16 cellular contexts compared by ENCODE assay signal in genomic region chr10:111030042-111030750, GRCh38. TPM values are rescaled to one million over a fixed set of nuclear protein-coding genes. Genes with fewer than 3 reads are reported as not detected.
DNase-seq lines count a peak whose midpoint lies in the region; ATAC-seq and TF ChIP-seq lines count a peak whose summit lies in the region.
"Had no signal": no experiment of that assay in that cellular context is flagged by ENCODE, and none has a peak within 500 bp of the region (broad histone marks: within the 10 kb centered on the region; RNA-seq: fewer than 3 reads in every experiment).

No MANE protein-coding gene starts in this region.

- DNase-seq in GM12865 (ENCODE audit: low read depth) (peak; percentile 27), left cardiac atrium (no peak), BE2C (no peak), NCI-H1092 (lab: John Stamatoyannopoulos, UW) (no peak), right cardiac atrium (no peak)
- no peak for DNase-seq in activated naive CD8-positive, alpha-beta T cell treated with anti-CD3 and anti-CD28 coated beads, Interleukin-2, amount 50 U/mL, for 24 hours
- DNase-seq: cerebellar nuclear complex; HCEC 1CT; islet precursor cell; NCI-H2081; NCI-H82; stimulated activated CD4-positive, alpha-beta T cell treated with anti-CD3 and anti-CD28 coated beads, Interleukin-2, amount 100 ng/mL, for 48 hours; T1000 had no signal

- 96% methylated on average over 9 of the region's 9 CpGs for WGBS in right cardiac atrium

- peaks cover 8% of the 10 kb centered on the region for H3K4me1 Mint-ChIP-seq in activated naive CD8-positive, alpha-beta T cell treated with anti-CD3 and anti-CD28 coated beads, Interleukin-2, amount 50 U/mL, for 24 hours

- H3K27me3 ChIP-seq in BE2C = no peaks in the 10 kb centered on the region
- no peaks in the 10 kb centered on the region for H3K27me3 ChIP-seq in right cardiac atrium (ENCODE audit: control insufficient read depth, insufficient read depth)

- no peaks in the 10 kb centered on the region for H3K27me3 Mint-ChIP-seq in activated naive CD8-positive, alpha-beta T cell treated with anti-CD3 and anti-CD28 coated beads, Interleukin-2, amount 50 U/mL, for 24 hours

- no peak overlapping the region for H3K4me3 ChIP-seq in GM12865 (ENCODE audit: low read depth, low read length)
- H3K4me3 ChIP-seq in BE2C (ENCODE audit: low read depth, low read length) = no peak overlapping the region
- no peak overlapping the region for H3K4me3 ChIP-seq in right cardiac atrium (ENCODE audit: low read length)

- H3K4me3 Mint-ChIP-seq in activated naive CD8-positive, alpha-beta T cell treated with anti-CD3 and anti-CD28 coated beads, Interleukin-2, amount 50 U/mL, for 24 hours = no peak overlapping the region

- no peak for TF ChIP-seq CTCF in GM12865 (IDR thresholded peaks at IDR 0.05; ENCODE audit: insufficient read depth, low read depth, low read length, missing control alignments)
- no peak for TF ChIP-seq CTCF in BE2C (IDR thresholded peaks at IDR 0.05; ENCODE audit: low read depth, low read length)

- H3K27ac Mint-ChIP-seq in activated naive CD8-positive, alpha-beta T cell treated with anti-CD3 and anti-CD28 coated beads, Interleukin-2, amount 50 U/mL, for 24 hours = no peak overlapping the region

- H3K9me3 ChIP-seq in BE2C (no peaks in the 10 kb centered on the region), right cardiac atrium (ENCODE audit: control insufficient read depth, low read length) (no peaks in the 10 kb centered on the region)

- no peaks in the 10 kb centered on the region for H3K36me3 ChIP-seq in BE2C

- H3K27ac ChIP-seq in right cardiac atrium (ENCODE audit: low read length) = no peak overlapping the region

- peak; percentile 72 for ATAC-seq in GM19395 (IDR thresholded peaks at IDR 0.05; ENCODE audit: unreplicated experiment)
- ATAC-seq in HG03045 (IDR thresholded peaks at IDR 0.05; ENCODE audit: unreplicated experiment) = peak; percentile 40
- ATAC-seq in activated naive CD8-positive, alpha-beta T cell treated with anti-CD3 and anti-CD28 coated beads, Interleukin-2, amount 50 U/mL, for 24 hours = peak; percentile 65
- no peak for ATAC-seq in left cardiac atrium
- no peak for ATAC-seq in right cardiac atrium
- ATAC-seq: Right ventricle myocardium inferior had no signal

- intact Hi-C loops in left cardiac atrium (cut with DNase I) (no loop called here), right cardiac atrium (cut with DNase I) (no loop called here)

- H3K9me3 Mint-ChIP-seq in activated naive CD8-positive, alpha-beta T cell treated with anti-CD3 and anti-CD28 coated beads, Interleukin-2, amount 50 U/mL, for 24 hours = peaks cover 39% of the 10 kb centered on the region

- H3K4me1 ChIP-seq in BE2C (no peaks in the 10 kb centered on the region), right cardiac atrium (ENCODE audit: control insufficient read depth, insufficient read depth, low read length) (no peaks in the 10 kb centered on the region)

- H3K36me3 Mint-ChIP-seq in activated naive CD8-positive, alpha-beta T cell treated with anti-CD3 and anti-CD28 coated beads, Interleukin-2, amount 50 U/mL, for 24 hours (ENCODE audit: low read depth) = peaks cover 24% of the 10 kb centered on the region

RNA-seq across cellular contexts. Expression of gene ADRA2A, which starts 46.6 kb away (rescaled TPM):
- 1 to 10 TPM; 3.6 to 4.3 TPM for total RNA-seq in left cardiac atrium
- polyA plus RNA-seq in BE2C (2012; ENCODE audit: insufficient read depth, insufficient read length, low read depth) = 1.2 TPM
- total RNA-seq in right cardiac atrium = under 1 TPM; 0.41 to 0.83 (median 0.73) TPM
- polyA plus RNA-seq in right cardiac atrium = 0.86 TPM

Comparison
In these comparisons a context has a peak if more than half of its experiments do, and no peak if none do; other contexts are left out.
1. ATAC-seq: peak in GM19395 (single experiment), HG03045 (single experiment) and activated naive CD8-positive, alpha-beta T cell treated with anti-CD3 and anti-CD28 coated beads, Interleukin-2, amount 50 U/mL, for 24 hours (single experiment); none in left cardiac atrium (0 of 2) and right cardiac atrium (0 of 2).